Comparison of ENCODE assay signal across 1 cellular context in genomic region chr16:56657555-56658430, GRCh38.
TF ChIP-seq lines count a peak whose summit lies in the region.

Gene MT1F (plus strand): TSS chr16:56657959. CDS start chr16:56658059, 100 bp downstream.

TF ChIP-seq in H1, 55 proteins besides CTCF, POLR2A, EP300 and RAD21 (continued from another document):
- TF ChIP-seq E2F6 (IDR thresholded peaks at IDR 0.05) (0 out of 2 replicates have a peak, but pooled peaks have one; percentile 14), SIX5 (IDR thresholded peaks at IDR 0.05; ENCODE audit: low read depth, low read length) (no peak), NANOG (IDR thresholded peaks at IDR 0.05; ENCODE audit: insufficient read depth, low read depth, low read length, poor library complexity, severe bottlenecking) (no peak), SRF (IDR thresholded peaks at IDR 0.05; ENCODE audit: low read depth, low read length) (no peak), CEBPB (IDR thresholded peaks at IDR 0.05; ENCODE audit: low read depth, low read length) (peak; percentile 66), EGR1 (IDR thresholded peaks at IDR 0.05; ENCODE audit: borderline replicate concordance, low read depth, low read length) (no peak), EZH2 (IDR thresholded peaks at IDR 0.05; ENCODE audit: low read depth, low read length, severe bottlenecking) (peak; percentile 52), KDM4A (IDR thresholded peaks at IDR 0.05; ENCODE audit: low read depth, low read length, severe bottlenecking) (peak; percentile 81), POLR2AphosphoS5 (IDR thresholded peaks at IDR 0.05; ENCODE audit: low read depth, low read length) (no peak), GABPA (IDR thresholded peaks at IDR 0.05; ENCODE audit: borderline replicate concordance, insufficient read depth, low read length) (no peak), CHD1 (IDR thresholded peaks at IDR 0.05; ENCODE audit: low read depth, low read length) (no peak), MAX (IDR thresholded peaks at IDR 0.05) (no peak; the same call in 1 of the 2 replicates), SP1 (IDR thresholded peaks at IDR 0.05; ENCODE audit: low read depth, low read length) (0 out of 2 replicates have a peak, but pooled peaks have one; percentile 7), HDAC6 (IDR thresholded peaks at IDR 0.05; ENCODE audit: low read depth, low read length) (no peak), CREB1 (IDR thresholded peaks at IDR 0.05) (no peak), CTBP2 (IDR thresholded peaks at IDR 0.05; ENCODE audit: borderline replicate concordance, insufficient read depth, insufficient read length, low read length) (peak; percentile 63), RNF2 (IDR thresholded peaks at IDR 0.05; ENCODE audit: borderline replicate concordance, low read depth, low read length, missing control alignments, poor library complexity, severe bottlenecking) (no peak), SUZ12 (IDR thresholded peaks at IDR 0.05; ENCODE audit: low read length) (peak; percentile 41; the same call in 1 of the 2 replicates)
